1 cellular context compared by ENCODE assay signal in genomic region chr18:44713435-44713834, GRCh38.
TF ChIP-seq lines count a peak whose summit lies in the region.

No MANE protein-coding gene starts in this region.

TF ChIP-seq in SK-N-SH, 30 proteins besides CTCF, POLR2A, EP300 and RAD21 (continued from another document):
- TF ChIP-seq, protein P1, sequence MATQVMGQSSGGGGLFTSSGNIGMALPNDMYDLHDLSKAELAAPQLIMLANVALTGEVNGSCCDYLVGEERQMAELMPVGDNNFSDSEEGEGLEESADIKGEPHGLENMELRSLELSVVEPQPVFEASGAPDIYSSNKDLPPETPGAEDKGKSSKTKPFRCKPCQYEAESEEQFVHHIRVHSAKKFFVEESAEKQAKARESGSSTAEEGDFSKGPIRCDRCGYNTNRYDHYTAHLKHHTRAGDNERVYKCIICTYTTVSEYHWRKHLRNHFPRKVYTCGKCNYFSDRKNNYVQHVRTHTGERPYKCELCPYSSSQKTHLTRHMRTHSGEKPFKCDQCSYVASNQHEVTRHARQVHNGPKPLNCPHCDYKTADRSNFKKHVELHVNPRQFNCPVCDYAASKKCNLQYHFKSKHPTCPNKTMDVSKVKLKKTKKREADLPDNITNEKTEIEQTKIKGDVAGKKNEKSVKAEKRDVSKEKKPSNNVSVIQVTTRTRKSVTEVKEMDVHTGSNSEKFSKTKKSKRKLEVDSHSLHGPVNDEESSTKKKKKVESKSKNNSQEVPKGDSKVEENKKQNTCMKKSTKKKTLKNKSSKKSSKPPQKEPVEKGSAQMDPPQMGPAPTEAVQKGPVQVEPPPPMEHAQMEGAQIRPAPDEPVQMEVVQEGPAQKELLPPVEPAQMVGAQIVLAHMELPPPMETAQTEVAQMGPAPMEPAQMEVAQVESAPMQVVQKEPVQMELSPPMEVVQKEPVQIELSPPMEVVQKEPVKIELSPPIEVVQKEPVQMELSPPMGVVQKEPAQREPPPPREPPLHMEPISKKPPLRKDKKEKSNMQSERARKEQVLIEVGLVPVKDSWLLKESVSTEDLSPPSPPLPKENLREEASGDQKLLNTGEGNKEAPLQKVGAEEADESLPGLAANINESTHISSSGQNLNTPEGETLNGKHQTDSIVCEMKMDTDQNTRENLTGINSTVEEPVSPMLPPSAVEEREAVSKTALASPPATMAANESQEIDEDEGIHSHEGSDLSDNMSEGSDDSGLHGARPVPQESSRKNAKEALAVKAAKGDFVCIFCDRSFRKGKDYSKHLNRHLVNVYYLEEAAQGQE (IDR thresholded peaks at IDR 0.05; ENCODE audit: low read depth, low read length): no peak
- TF ChIP-seq, protein P2, sequence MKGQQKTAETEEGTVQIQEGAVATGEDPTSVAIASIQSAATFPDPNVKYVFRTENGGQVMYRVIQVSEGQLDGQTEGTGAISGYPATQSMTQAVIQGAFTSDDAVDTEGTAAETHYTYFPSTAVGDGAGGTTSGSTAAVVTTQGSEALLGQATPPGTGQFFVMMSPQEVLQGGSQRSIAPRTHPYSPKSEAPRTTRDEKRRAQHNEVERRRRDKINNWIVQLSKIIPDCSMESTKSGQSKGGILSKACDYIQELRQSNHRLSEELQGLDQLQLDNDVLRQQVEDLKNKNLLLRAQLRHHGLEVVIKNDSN (IDR thresholded peaks at IDR 0.05; ENCODE audit: borderline replicate concordance, low read depth): no peak
